In the genomic region with DNA sequence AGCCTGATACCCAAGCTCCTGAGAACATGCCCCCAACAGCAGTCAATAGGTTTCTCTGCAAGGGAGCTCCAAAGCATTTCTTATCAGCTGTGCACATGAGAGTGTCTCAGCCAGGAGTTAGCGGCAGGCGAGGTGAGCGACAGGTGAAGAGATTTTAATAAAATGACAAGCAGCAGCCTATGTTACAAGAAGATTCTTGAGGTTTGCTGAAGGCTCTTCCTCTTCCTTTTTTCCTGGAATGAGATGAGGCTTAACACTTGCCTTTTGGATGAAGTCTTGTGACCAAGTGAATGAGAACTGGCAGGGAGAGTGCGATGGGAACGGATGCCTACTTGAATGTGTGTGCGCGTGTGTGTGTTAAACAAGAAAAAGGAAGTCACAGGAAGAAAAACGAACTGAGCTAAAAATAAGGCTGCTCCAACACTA, we compare ENCODE assay signal across 15 cellular contexts.
DNase-seq lines count a peak whose midpoint lies in the region; ATAC-seq and TF ChIP-seq lines count a peak whose summit lies in the region.
"Had no signal": no experiment of that assay in that cellular context is flagged by ENCODE, and none has a peak within 500 bp of the region (broad histone marks: within the 10 kb centered on the region; RNA-seq: fewer than 3 reads in every experiment).

No MANE protein-coding gene starts in this region.

- DNase-seq in heart right ventricle, result peak in 1 of 2 donors; percentile 39
- no peak for DNase-seq in Right ventricle myocardium superior
- peak; percentile 43 for DNase-seq in UCSD-AML1 (lab: John Stamatoyannopoulos, UW; ENCODE audit: unreplicated experiment)
- DNase-seq in right lobe of liver, result no peak
- DNase-seq in aorta, result peak; percentile 14 to 76
- no peak for DNase-seq in DMS114 treated with DMSO at 0.1 percent for 48 hours (lab: John Stamatoyannopoulos, UW; ENCODE audit: unreplicated experiment)
- DNase-seq in NCI-H1048 (lab: John Stamatoyannopoulos, UW), result no peak
- DNase-seq: ACHN, activated T-cell treated with anti-CD3 and anti-CD28 coated beads for 4 hours, GOT3, NCI-H1092 treated with DMSO at 0.1 percent for 48 hours, NCI-H510A, nephron progenitor cell had no signal

- TF ChIP-seq CTCF in heart right ventricle (IDR thresholded peaks at IDR 0.05) (no peak), right lobe of liver (IDR thresholded peaks at IDR 0.05) (no peak)

- peak overlapping the region in 6 of 10 donors; percentile 33 to 74 (median 58) for H3K27ac ChIP-seq in heart right ventricle
- no peak overlapping the region for H3K27ac ChIP-seq in right lobe of liver
- no peak overlapping the region for H3K27ac ChIP-seq in aorta (ENCODE audit: low read depth in 1 of 2, low read length in 2 of 2)

- no peaks in the 10 kb centered on the region for H3K36me3 ChIP-seq in heart right ventricle
- no peaks in the 10 kb centered on the region for H3K36me3 ChIP-seq in right lobe of liver
- H3K36me3 ChIP-seq in aorta (ENCODE audit: control insufficient read depth in 1 of 2, insufficient read depth in 2 of 2, low read length in 1 of 2), result no peaks in the 10 kb centered on the region

- peak in 4 of 8 donors; percentile 4 to 25 (median 14) for ATAC-seq in heart right ventricle
- no peak for ATAC-seq in Right ventricle myocardium superior (ENCODE audit: poor library complexity)
- peak in 3 of 4 donors; percentile 23 to 38 (median 26) for ATAC-seq in right lobe of liver
- no peak for ATAC-seq in aorta (ENCODE audit: low FRiP score)
- no peak for ATAC-seq in HG03520 (IDR thresholded peaks at IDR 0.05; ENCODE audit: unreplicated experiment)

- H3K4me3 ChIP-seq in heart right ventricle (no peak overlapping the region), right lobe of liver (no peak overlapping the region), aorta (ENCODE audit: low read length in 2 of 2) (no peak overlapping the region)
- H3K4me3 ChIP-seq: smooth muscle cell had no signal

- WGBS in heart right ventricle, 2 donors, result 40 to 41% methylated on average over 8 of the region's 8 CpGs
- 63% methylated on average over 6 of the region's 8 CpGs for WGBS in right lobe of liver (ENCODE audit: insufficient coverage, low coverage, low lambda C conversion rate, missing lambda C conversion rate)
- WGBS in aorta, 2 donors, result 29 to 34% methylated on average over 8 of the region's 8 CpGs

- H3K4me1 ChIP-seq in heart right ventricle, result peaks cover 22 to 95% (median 79%) of the 10 kb centered on the region in 9 donors
- H3K4me1 ChIP-seq in right lobe of liver, result peaks cover 0 to 20% (median 6%) of the 10 kb centered on the region in 4 donors
- H3K4me1 ChIP-seq in aorta (ENCODE audit: control insufficient read depth in 1 of 2, insufficient read depth in 2 of 2, low read length in 2 of 2), result peaks cover 0 to 8% of the 10 kb centered on the region in 2 donors

- H3K9me3 ChIP-seq in heart right ventricle (no peaks in the 10 kb centered on the region), right lobe of liver (no peaks in the 10 kb centered on the region), aorta (ENCODE audit: control insufficient read depth, low read length) (no peaks in the 10 kb centered on the region)

- H3K27me3 ChIP-seq in heart right ventricle (no peaks in the 10 kb centered on the region), right lobe of liver (no peaks in the 10 kb centered on the region), aorta (ENCODE audit: control insufficient read depth in 1 of 2, insufficient read depth in 2 of 2, low read length in 1 of 2) (no peaks in the 10 kb centered on the region)

- intact Hi-C loops in heart right ventricle (cut with DNase I), result loop anchor here in 1 of 10 donors (5.0 kb wide), 1 partner anchor 76 kb away; no protein-coding TSS in a partner anchor
- intact Hi-C loops in Right ventricle myocardium superior (cut with DNase I), result no loop called here
- intact Hi-C loops in right lobe of liver (cut with DNase I), result no loop called here
- intact Hi-C loops in aorta (cut with DNase I), result no loop called here

- no peak for TF ChIP-seq POLR2A in right lobe of liver (IDR thresholded peaks at IDR 0.05)

Comparison
In these comparisons a context has a peak if more than half of its experiments do, and no peak if none do; other contexts are left out.
1. ATAC-seq: peak in right lobe of liver (3 of 4); none in Right ventricle myocardium superior (single experiment), aorta (single experiment) and HG03520 (single experiment).
2. DNase-seq: peak in UCSD-AML1 (single experiment) and aorta (2 of 2); none in Right ventricle myocardium superior (single experiment), right lobe of liver (0 of 3), DMS114 treated with DMSO at 0.1 percent for 48 hours (single experiment) and NCI-H1048 (single experiment).
3. H3K27ac ChIP-seq: peak in heart right ventricle (6 of 10); none in right lobe of liver (0 of 3) and aorta (0 of 2).